ENCODE assay signal across 20 cellular contexts in the genomic region with DNA sequence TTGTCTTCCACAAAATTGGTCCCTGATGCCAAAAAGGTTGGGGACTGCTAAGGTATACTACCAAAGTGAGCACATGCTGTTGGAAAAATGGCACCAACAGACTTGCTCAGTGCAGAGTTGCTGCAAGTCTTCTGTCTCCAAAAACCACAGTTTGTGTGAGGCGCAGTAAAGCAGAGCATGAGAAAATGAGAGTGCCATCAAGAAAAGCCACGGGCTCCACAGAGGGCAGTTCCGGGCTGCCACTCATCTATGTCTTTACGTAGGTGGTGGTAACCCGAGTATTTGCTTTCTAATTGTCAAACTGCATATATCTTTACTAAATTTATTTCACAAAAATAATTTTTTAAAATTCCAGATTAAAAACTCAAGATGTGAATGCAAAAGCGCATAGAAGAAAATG.
DNase-seq lines count a peak whose midpoint lies in the region; ATAC-seq, FAIRE-seq and TF ChIP-seq lines count a peak whose summit lies in the region.
"Had no signal": no experiment of that assay in that cellular context is flagged by ENCODE, and none has a peak within 500 bp of the region (broad histone marks: within the 10 kb centered on the region; RNA-seq: fewer than 3 reads in every experiment).

No MANE protein-coding gene starts in this region.

- H3K9me3 Mint-ChIP-seq in endothelial cell (ENCODE audit: unreplicated experiment): no peaks in the 10 kb centered on the region
- H3K9me3 Mint-ChIP-seq: activated naive CD8-positive, alpha-beta T cell treated with anti-CD3 and anti-CD28 coated beads for 36 hours; activated T-helper 17 cell treated with anti-CD3 and anti-CD28 coated beads, Interleukin-2, amount 50 U/mL, for 72 hours; WTC11 had no signal

- ATAC-seq in GM21447 (IDR thresholded peaks at IDR 0.05; ENCODE audit: unreplicated experiment): peak; percentile 85
- peak; percentile 74 for ATAC-seq in HG02885 (IDR thresholded peaks at IDR 0.05; ENCODE audit: poor library complexity, unreplicated experiment)
- no peak for ATAC-seq in SK-N-SH treated with all-trans-retinoic acid at 6 μM for 48 hours
- ATAC-seq in GM19395 (IDR thresholded peaks at IDR 0.05; ENCODE audit: unreplicated experiment): no peak
- ATAC-seq: activated T-helper 17 cell treated with anti-CD3 and anti-CD28 coated beads, Interleukin-2, amount 50 U/mL, for 72 hours; heart right ventricle; WTC11 had no signal

- H3K4me3 Mint-ChIP-seq in endothelial cell (ENCODE audit: unreplicated experiment): no peak overlapping the region
- H3K4me3 Mint-ChIP-seq: activated naive CD8-positive, alpha-beta T cell treated with anti-CD3 and anti-CD28 coated beads for 36 hours; activated T-helper 17 cell treated with anti-CD3 and anti-CD28 coated beads, Interleukin-2, amount 50 U/mL, for 72 hours; WTC11 had no signal

- H3K4me1 Mint-ChIP-seq in endothelial cell (ENCODE audit: unreplicated experiment): no peaks in the 10 kb centered on the region
- H3K4me1 Mint-ChIP-seq: activated naive CD8-positive, alpha-beta T cell treated with anti-CD3 and anti-CD28 coated beads for 36 hours; activated T-helper 17 cell treated with anti-CD3 and anti-CD28 coated beads, Interleukin-2, amount 50 U/mL, for 72 hours had no signal

- DNase-seq in GM18507 (ENCODE audit: extremely low spot score, insufficient read length, low read depth) (no peak), germinal center (ENCODE audit: low spot score) (peak; percentile 12), endothelial cell (ENCODE audit: low spot score) (no peak), NCI-H748 treated with DMSO at 0.1 percent for 48 hours (lab: John Stamatoyannopoulos, UW) (no peak)
- DNase-seq: activated CD4-positive, alpha-beta T cell treated with anti-CD3 and anti-CD28 coated beads, Interleukin-2, amount 50 U/mL, for 4 hours; activated CD8-positive, alpha-beta memory T cell treated with anti-CD3 and anti-CD28 coated beads, Interleukin-2, amount 50 U/mL, for 4 hours; activated naive CD8-positive, alpha-beta T cell treated with anti-CD3 and anti-CD28 coated beads for 36 hours; central memory CD4-positive, alpha-beta T cell; heart right ventricle; mesendoderm; NCI-H1694 treated with DMSO at 0.1 percent for 48 hours; nucleus accumbens; upper lobe of left lung had no signal

- FAIRE-seq in GM18507 (lab: Jason Lieb, UNC): peak; percentile 48
- FAIRE-seq: astrocyte had no signal

- H3K27me3 Mint-ChIP-seq in endothelial cell (ENCODE audit: unreplicated experiment): peaks cover 5% of the 10 kb centered on the region
- H3K27me3 Mint-ChIP-seq: activated naive CD8-positive, alpha-beta T cell treated with anti-CD3 and anti-CD28 coated beads for 36 hours; activated T-helper 17 cell treated with anti-CD3 and anti-CD28 coated beads, Interleukin-2, amount 50 U/mL, for 72 hours had no signal

- TF ChIP-seq CTCF in endothelial cell (IDR thresholded peaks at IDR 0.05; ENCODE audit: unreplicated experiment): no peak

- H3K36me3 Mint-ChIP-seq in endothelial cell (ENCODE audit: low read depth, unreplicated experiment): peaks cover 26% of the 10 kb centered on the region

- H3K27ac Mint-ChIP-seq in endothelial cell (ENCODE audit: unreplicated experiment): no peak overlapping the region
- H3K27ac Mint-ChIP-seq: activated naive CD8-positive, alpha-beta T cell treated with anti-CD3 and anti-CD28 coated beads for 36 hours; activated T-helper 17 cell treated with anti-CD3 and anti-CD28 coated beads, Interleukin-2, amount 50 U/mL, for 72 hours had no signal

TF ChIP-seq in SK-N-SH treated with all-trans-retinoic acid at 6 μM for 48 hours, 23 proteins besides CTCF, POLR2A, EP300 and RAD21:
- no peak for TF ChIP-seq ESRRG (CRISPR knock-in tag; IDR thresholded peaks at IDR 0.05)
- TF ChIP-seq ZNF8 (CRISPR knock-in tag; IDR thresholded peaks at IDR 0.05): no peak
- no peak for TF ChIP-seq TOX (CRISPR knock-in tag; IDR thresholded peaks at IDR 0.05; ENCODE audit: borderline replicate concordance)
- no peak for TF ChIP-seq ZFP30 (CRISPR knock-in tag; IDR thresholded peaks at IDR 0.05)
- no peak for TF ChIP-seq PPARA (CRISPR knock-in tag; IDR thresholded peaks at IDR 0.05; ENCODE audit: borderline replicate concordance)
- no peak for TF ChIP-seq ARNTL (CRISPR knock-in tag; IDR thresholded peaks at IDR 0.05; ENCODE audit: borderline replicate concordance, low read depth)
- TF ChIP-seq, protein P1, sequence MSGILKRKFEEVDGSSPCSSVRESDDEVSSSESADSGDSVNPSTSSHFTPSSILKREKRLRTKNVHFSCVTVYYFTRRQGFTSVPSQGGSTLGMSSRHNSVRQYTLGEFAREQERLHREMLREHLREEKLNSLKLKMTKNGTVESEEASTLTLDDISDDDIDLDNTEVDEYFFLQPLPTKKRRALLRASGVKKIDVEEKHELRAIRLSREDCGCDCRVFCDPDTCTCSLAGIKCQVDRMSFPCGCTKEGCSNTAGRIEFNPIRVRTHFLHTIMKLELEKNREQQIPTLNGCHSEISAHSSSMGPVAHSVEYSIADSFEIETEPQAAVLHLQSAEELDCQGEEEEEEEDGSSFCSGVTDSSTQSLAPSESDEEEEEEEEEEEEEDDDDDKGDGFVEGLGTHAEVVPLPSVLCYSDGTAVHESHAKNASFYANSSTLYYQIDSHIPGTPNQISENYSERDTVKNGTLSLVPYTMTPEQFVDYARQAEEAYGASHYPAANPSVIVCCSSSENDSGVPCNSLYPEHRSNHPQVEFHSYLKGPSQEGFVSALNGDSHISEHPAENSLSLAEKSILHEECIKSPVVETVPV (CRISPR knock-in tag; IDR thresholded peaks at IDR 0.05): no peak

Comparison
In these comparisons a context has a peak if more than half of its experiments do, and no peak if none do; other contexts are left out.
1. ATAC-seq: peak in GM21447 (single experiment) and HG02885 (single experiment); none in SK-N-SH treated with all-trans-retinoic acid at 6 μM for 48 hours (single experiment) and GM19395 (single experiment).